ENCODE assay signal across 3 cellular contexts in the genomic region with DNA sequence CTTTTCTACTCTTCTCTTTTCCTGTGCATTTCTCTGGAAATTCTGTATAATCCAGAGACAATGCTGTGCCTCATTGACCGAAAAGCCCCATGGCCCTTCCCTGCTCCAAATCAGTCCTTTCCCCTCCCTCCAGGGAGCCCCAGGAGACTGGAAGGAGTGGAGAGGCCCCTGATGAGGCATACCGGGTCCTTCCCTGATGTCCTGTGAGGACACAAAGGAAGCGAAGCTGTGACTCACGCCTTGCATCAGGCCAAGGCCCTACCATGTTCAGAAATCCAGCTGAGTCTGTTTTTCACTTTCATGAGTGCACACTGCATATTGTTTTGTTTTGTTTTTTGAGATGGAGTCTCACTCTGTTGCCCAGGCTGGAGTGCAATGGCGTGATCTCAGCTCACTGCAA.
TF ChIP-seq lines count a peak whose summit lies in the region.

No MANE protein-coding gene starts in this region.

TF ChIP-seq in IMR-90, 13 proteins besides CTCF, POLR2A, EP300 and RAD21:
- TF ChIP-seq SMC3 (IDR thresholded peaks at IDR 0.05; ENCODE audit: low read depth, low read length) (no peak), CEBPB (IDR thresholded peaks at IDR 0.05; ENCODE audit: low read depth, low read length) (peak; percentile 56; the same call in 1 of the 2 replicates), BHLHE40 (IDR thresholded peaks at IDR 0.05; ENCODE audit: low read depth, low read length) (no peak), CHD1 (IDR thresholded peaks at IDR 0.05; ENCODE audit: low read depth, low read length) (no peak)

TF ChIP-seq in K562, 482 proteins besides CTCF, POLR2A, EP300 and RAD21:
- TF ChIP-seq, protein P1, sequence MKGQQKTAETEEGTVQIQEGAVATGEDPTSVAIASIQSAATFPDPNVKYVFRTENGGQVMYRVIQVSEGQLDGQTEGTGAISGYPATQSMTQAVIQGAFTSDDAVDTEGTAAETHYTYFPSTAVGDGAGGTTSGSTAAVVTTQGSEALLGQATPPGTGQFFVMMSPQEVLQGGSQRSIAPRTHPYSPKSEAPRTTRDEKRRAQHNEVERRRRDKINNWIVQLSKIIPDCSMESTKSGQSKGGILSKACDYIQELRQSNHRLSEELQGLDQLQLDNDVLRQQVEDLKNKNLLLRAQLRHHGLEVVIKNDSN (CRISPR knock-in tag; IDR thresholded peaks at IDR 0.05): 0 out of 2 replicates have a peak, but pooled peaks have one; percentile 10
- no peak for TF ChIP-seq ZNF699 (CRISPR knock-in tag; IDR thresholded peaks at IDR 0.05; ENCODE audit: insufficient replicate concordance)
- TF ChIP-seq, protein P2, sequence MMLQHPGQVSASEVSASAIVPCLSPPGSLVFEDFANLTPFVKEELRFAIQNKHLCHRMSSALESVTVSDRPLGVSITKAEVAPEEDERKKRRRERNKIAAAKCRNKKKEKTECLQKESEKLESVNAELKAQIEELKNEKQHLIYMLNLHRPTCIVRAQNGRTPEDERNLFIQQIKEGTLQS (IDR thresholded peaks at IDR 0.05): peak; percentile 48
- TF ChIP-seq, protein P2 (CRISPR knock-in tag; conservative IDR thresholded peaks at IDR 0.05): no peak
- TF ChIP-seq, protein P3, sequence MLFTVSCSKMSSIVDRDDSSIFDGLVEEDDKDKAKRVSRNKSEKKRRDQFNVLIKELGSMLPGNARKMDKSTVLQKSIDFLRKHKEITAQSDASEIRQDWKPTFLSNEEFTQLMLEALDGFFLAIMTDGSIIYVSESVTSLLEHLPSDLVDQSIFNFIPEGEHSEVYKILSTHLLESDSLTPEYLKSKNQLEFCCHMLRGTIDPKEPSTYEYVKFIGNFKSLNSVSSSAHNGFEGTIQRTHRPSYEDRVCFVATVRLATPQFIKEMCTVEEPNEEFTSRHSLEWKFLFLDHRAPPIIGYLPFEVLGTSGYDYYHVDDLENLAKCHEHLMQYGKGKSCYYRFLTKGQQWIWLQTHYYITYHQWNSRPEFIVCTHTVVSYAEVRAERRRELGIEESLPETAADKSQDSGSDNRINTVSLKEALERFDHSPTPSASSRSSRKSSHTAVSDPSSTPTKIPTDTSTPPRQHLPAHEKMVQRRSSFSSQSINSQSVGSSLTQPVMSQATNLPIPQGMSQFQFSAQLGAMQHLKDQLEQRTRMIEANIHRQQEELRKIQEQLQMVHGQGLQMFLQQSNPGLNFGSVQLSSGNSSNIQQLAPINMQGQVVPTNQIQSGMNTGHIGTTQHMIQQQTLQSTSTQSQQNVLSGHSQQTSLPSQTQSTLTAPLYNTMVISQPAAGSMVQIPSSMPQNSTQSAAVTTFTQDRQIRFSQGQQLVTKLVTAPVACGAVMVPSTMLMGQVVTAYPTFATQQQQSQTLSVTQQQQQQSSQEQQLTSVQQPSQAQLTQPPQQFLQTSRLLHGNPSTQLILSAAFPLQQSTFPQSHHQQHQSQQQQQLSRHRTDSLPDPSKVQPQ (CRISPR knock-in tag; IDR thresholded peaks at IDR 0.05; ENCODE audit: borderline replicate concordance): no peak
- TF ChIP-seq ZNF121 (CRISPR knock-in tag; conservative IDR thresholded peaks at IDR 0.05): 0 out of 2 replicates have a peak, but pooled peaks have one; percentile 22
- TF ChIP-seq, protein P4, sequence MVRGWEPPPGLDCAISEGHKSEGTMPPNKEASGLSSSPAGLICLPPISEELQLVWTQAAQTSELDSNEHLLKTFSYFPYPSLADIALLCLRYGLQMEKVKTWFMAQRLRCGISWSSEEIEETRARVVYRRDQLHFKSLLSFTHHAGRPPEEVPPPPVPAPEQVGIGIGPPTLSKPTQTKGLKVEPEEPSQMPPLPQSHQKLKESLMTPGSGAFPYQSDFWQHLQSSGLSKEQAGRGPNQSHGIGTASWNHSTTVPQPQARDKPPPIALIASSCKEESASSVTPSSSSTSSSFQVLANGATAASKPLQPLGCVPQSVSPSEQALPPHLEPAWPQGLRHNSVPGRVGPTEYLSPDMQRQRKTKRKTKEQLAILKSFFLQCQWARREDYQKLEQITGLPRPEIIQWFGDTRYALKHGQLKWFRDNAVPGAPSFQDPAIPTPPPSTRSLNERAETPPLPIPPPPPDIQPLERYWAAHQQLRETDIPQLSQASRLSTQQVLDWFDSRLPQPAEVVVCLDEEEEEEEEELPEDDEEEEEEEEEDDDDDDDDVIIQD (CRISPR knock-in tag; IDR thresholded peaks at IDR 0.05): no peak
- no peak for TF ChIP-seq U2AF1 (optimal IDR thresholded peaks at IDR 0.05; ENCODE audit: low read depth, low read length)
- peak; percentile 48; the same call in 1 of the 2 replicates for TF ChIP-seq CEBPG (CRISPR knock-in tag; IDR thresholded peaks at IDR 0.05)
- peak in 1 of 2 experiments; percentile 43; a peak in 1 of 4 replicates for TF ChIP-seq CEBPG (tag; conservative IDR thresholded peaks at IDR 0.05 in 1 of 2, IDR thresholded peaks at IDR 0.05 in 1 of 2)
- TF ChIP-seq SRSF9 (IDR thresholded peaks at IDR 0.05; ENCODE audit: borderline replicate concordance, low read depth, low read length): no peak
- TF ChIP-seq FOSL1 (tag; conservative IDR thresholded peaks at IDR 0.05): peak; percentile 28; the same call in 1 of the 2 replicates

TF ChIP-seq in HepG2, 621 proteins besides CTCF, POLR2A, EP300 and RAD21:
- TF ChIP-seq FOXA3 (CRISPR knock-in tag; IDR thresholded peaks at IDR 0.05) (no peak), FOSL2 (CRISPR knock-in tag; IDR thresholded peaks at IDR 0.05) (peak; percentile 20; the same call in 1 of the 2 replicates)
TF ChIP-seq in HepG2: peak in this region for 1.
